1 cellular context compared by ENCODE assay signal in the genomic region with DNA sequence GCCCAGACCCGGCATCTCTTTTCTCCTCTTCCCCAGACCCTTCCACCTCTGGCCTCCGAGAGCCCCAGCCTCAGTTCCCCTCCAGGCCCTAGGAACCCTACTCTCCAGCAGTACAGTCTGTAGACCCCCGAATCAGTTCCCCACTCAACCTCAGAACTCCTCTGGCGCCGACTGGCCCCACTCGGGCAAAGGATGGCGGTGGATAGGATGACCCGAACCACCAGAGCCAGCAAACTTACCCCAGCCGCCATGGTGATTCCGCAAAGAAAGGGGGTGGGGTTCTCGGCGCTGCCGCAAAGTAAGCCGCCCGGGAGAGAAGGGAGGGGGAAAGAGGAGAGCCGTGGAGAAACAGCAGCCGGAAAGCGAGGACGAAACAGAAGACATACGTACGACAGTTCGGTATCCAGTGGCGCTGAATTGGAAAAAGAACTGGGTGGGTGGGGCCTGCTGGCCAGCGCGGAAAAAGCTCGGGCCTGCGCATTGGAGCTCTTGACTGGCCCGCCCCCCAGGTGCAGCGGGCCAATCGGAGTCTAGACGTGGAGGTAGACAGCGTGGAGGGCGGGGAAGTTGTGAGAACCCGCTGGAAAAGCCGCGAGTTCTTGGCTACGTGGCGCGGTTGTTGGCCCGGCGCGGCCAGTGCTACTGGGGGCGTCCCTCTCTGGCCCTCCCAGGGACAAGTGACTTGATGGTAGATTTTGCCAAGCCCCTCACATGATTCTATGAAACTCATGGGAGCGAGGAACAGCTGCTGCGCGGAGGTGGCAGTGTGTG.
A peak's percentile ranks its signal among the peaks of the same experiment; 100 is the strongest.
TF ChIP-seq lines count a peak whose summit lies in the region.

A gene with protein sequence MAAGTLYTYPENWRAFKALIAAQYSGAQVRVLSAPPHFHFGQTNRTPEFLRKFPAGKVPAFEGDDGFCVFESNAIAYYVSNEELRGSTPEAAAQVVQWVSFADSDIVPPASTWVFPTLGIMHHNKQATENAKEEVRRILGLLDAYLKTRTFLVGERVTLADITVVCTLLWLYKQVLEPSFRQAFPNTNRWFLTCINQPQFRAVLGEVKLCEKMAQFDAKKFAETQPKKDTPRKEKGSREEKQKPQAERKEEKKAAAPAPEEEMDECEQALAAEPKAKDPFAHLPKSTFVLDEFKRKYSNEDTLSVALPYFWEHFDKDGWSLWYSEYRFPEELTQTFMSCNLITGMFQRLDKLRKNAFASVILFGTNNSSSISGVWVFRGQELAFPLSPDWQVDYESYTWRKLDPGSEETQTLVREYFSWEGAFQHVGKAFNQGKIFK (minus strand): TSS at position 300 of the 771 bp plus-strand sequence. CDS start 49 bp downstream, at position 251.

TF ChIP-seq in K562, 482 proteins besides CTCF, POLR2A, EP300 and RAD21 (continued from another document and continues in another):
- TF ChIP-seq, protein P1, sequence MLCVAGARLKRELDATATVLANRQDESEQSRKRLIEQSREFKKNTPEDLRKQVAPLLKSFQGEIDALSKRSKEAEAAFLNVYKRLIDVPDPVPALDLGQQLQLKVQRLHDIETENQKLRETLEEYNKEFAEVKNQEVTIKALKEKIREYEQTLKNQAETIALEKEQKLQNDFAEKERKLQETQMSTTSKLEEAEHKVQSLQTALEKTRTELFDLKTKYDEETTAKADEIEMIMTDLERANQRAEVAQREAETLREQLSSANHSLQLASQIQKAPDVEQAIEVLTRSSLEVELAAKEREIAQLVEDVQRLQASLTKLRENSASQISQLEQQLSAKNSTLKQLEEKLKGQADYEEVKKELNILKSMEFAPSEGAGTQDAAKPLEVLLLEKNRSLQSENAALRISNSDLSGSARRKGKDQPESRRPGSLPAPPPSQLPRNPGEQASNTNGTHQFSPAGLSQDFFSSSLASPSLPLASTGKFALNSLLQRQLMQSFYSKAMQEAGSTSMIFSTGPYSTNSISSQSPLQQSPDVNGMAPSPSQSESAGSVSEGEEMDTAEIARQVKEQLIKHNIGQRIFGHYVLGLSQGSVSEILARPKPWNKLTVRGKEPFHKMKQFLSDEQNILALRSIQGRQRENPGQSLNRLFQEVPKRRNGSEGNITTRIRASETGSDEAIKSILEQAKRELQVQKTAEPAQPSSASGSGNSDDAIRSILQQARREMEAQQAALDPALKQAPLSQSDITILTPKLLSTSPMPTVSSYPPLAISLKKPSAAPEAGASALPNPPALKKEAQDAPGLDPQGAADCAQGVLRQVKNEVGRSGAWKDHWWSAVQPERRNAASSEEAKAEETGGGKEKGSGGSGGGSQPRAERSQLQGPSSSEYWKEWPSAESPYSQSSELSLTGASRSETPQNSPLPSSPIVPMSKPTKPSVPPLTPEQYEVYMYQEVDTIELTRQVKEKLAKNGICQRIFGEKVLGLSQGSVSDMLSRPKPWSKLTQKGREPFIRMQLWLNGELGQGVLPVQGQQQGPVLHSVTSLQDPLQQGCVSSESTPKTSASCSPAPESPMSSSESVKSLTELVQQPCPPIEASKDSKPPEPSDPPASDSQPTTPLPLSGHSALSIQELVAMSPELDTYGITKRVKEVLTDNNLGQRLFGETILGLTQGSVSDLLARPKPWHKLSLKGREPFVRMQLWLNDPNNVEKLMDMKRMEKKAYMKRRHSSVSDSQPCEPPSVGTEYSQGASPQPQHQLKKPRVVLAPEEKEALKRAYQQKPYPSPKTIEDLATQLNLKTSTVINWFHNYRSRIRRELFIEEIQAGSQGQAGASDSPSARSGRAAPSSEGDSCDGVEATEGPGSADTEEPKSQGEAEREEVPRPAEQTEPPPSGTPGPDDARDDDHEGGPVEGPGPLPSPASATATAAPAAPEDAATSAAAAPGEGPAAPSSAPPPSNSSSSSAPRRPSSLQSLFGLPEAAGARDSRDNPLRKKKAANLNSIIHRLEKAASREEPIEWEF (CRISPR knock-in tag; IDR thresholded peaks at IDR 0.05): no peak
- TF ChIP-seq TEAD2 (tag; IDR thresholded peaks at IDR 0.05) (no peak), NCOA2 (IDR thresholded peaks at IDR 0.05; ENCODE audit: partially characterized antibody in 2 of 2) (no peak), MXI1 (IDR thresholded peaks at IDR 0.05; ENCODE audit: low read depth, low read length) (no peak), SREBF2 (CRISPR knock-in tag; IDR thresholded peaks at IDR 0.05) (no peak), ZNF217 (CRISPR knock-in tag; IDR thresholded peaks at IDR 0.05) (no peak), TSC22D4 (tag; IDR thresholded peaks at IDR 0.05) (no peak), NR4A1 (CRISPR knock-in tag; IDR thresholded peaks at IDR 0.05) (no peak), NR4A1 (tag; IDR thresholded peaks at IDR 0.05) (no peak), JUNB (CRISPR knock-in tag; conservative IDR thresholded peaks at IDR 0.05) (no peak), WHSC1 (IDR thresholded peaks at IDR 0.05; ENCODE audit: low read length) (no peak), TRIM24 (IDR thresholded peaks at IDR 0.05) (no peak), SUPT5H (IDR thresholded peaks at IDR 0.05) (peak; percentile 95), MED1 (CRISPR knock-in tag; IDR thresholded peaks at IDR 0.05; ENCODE audit: borderline replicate concordance) (no peak), YY1 (IDR thresholded peaks at IDR 0.05; ENCODE audit: borderline replicate concordance in 1 of 3, control insufficient read depth in 1 of 3, extremely low read depth in 1 of 3, insufficient read depth in 3 of 3, insufficient read length in 1 of 3, insufficient replicate concordance in 2 of 3, low read depth in 1 of 3, low read length in 2 of 3) (peak; percentile 84 to 93 (median 89)), ZC3H8 (IDR thresholded peaks at IDR 0.05) (no peak), SP1 (CRISPR knock-in tag; IDR thresholded peaks at IDR 0.05) (peak; percentile 93), NCOA1 (IDR thresholded peaks at IDR 0.05; ENCODE audit: low read depth) (peak; percentile 22; the same call in 1 of the 2 replicates), ZNF197 (CRISPR knock-in tag; IDR thresholded peaks at IDR 0.05; ENCODE audit: low read depth) (no peak), BDP1 (IDR thresholded peaks at IDR 0.05; ENCODE audit: insufficient read depth, insufficient read length) (no peak), EHMT2 (IDR thresholded peaks at IDR 0.05) (no peak), RBM14 (IDR thresholded peaks at IDR 0.05; ENCODE audit: borderline replicate concordance, insufficient read depth, low read depth, low read length) (no peak), HSF4 (CRISPR knock-in tag; IDR thresholded peaks at IDR 0.05; ENCODE audit: borderline replicate concordance) (no peak), JUN (IDR thresholded peaks at IDR 0.05; ENCODE audit: borderline replicate concordance, low read depth, low read length) (no peak), JUN (CRISPR knock-in tag; IDR thresholded peaks at IDR 0.05; ENCODE audit: borderline replicate concordance) (no peak), ZNF3 (CRISPR knock-in tag; IDR thresholded peaks at IDR 0.05) (no peak), CSDE1 (IDR thresholded peaks at IDR 0.05) (peak in 1 of 2 experiments; percentile 62; a peak in 1 of 4 replicates), FUS (optimal IDR thresholded peaks at IDR 0.05; ENCODE audit: low read depth, low read length) (no peak), SMAD2 (IDR thresholded peaks at IDR 0.05; ENCODE audit: low read depth, low read length) (no peak), COPS2 (conservative IDR thresholded peaks at IDR 0.05) (no peak)
- TF ChIP-seq, protein P2, sequence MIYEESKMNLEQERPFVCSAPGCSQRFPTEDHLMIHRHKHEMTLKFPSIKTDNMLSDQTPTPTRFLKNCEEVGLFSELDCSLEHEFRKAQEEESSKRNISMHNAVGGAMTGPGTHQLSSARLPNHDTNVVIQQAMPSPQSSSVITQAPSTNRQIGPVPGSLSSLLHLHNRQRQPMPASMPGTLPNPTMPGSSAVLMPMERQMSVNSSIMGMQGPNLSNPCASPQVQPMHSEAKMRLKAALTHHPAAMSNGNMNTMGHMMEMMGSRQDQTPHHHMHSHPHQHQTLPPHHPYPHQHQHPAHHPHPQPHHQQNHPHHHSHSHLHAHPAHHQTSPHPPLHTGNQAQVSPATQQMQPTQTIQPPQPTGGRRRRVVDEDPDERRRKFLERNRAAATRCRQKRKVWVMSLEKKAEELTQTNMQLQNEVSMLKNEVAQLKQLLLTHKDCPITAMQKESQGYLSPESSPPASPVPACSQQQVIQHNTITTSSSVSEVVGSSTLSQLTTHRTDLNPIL (CRISPR knock-in tag; IDR thresholded peaks at IDR 0.05): no peak; the same call in 1 of the 2 replicates
- TF ChIP-seq, protein P3, sequence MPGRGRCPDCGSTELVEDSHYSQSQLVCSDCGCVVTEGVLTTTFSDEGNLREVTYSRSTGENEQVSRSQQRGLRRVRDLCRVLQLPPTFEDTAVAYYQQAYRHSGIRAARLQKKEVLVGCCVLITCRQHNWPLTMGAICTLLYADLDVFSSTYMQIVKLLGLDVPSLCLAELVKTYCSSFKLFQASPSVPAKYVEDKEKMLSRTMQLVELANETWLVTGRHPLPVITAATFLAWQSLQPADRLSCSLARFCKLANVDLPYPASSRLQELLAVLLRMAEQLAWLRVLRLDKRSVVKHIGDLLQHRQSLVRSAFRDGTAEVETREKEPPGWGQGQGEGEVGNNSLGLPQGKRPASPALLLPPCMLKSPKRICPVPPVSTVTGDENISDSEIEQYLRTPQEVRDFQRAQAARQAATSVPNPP (IDR thresholded peaks at IDR 0.05; ENCODE audit: borderline replicate concordance, insufficient read depth, insufficient read length): no peak
- TF ChIP-seq, protein P4, sequence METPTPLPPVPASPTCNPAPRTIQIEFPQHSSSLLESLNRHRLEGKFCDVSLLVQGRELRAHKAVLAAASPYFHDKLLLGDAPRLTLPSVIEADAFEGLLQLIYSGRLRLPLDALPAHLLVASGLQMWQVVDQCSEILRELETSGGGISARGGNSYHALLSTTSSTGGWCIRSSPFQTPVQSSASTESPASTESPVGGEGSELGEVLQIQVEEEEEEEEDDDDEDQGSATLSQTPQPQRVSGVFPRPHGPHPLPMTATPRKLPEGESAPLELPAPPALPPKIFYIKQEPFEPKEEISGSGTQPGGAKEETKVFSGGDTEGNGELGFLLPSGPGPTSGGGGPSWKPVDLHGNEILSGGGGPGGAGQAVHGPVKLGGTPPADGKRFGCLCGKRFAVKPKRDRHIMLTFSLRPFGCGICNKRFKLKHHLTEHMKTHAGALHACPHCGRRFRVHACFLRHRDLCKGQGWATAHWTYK (CRISPR knock-in tag; IDR thresholded peaks at IDR 0.05): 0 out of 2 replicates have a peak, but pooled peaks have one; percentile 42
- TF ChIP-seq, protein P5, sequence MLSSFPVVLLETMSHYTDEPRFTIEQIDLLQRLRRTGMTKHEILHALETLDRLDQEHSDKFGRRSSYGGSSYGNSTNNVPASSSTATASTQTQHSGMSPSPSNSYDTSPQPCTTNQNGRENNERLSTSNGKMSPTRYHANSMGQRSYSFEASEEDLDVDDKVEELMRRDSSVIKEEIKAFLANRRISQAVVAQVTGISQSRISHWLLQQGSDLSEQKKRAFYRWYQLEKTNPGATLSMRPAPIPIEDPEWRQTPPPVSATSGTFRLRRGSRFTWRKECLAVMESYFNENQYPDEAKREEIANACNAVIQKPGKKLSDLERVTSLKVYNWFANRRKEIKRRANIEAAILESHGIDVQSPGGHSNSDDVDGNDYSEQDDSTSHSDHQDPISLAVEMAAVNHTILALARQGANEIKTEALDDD (IDR thresholded peaks at IDR 0.05): no peak
- TF ChIP-seq, protein P6, sequence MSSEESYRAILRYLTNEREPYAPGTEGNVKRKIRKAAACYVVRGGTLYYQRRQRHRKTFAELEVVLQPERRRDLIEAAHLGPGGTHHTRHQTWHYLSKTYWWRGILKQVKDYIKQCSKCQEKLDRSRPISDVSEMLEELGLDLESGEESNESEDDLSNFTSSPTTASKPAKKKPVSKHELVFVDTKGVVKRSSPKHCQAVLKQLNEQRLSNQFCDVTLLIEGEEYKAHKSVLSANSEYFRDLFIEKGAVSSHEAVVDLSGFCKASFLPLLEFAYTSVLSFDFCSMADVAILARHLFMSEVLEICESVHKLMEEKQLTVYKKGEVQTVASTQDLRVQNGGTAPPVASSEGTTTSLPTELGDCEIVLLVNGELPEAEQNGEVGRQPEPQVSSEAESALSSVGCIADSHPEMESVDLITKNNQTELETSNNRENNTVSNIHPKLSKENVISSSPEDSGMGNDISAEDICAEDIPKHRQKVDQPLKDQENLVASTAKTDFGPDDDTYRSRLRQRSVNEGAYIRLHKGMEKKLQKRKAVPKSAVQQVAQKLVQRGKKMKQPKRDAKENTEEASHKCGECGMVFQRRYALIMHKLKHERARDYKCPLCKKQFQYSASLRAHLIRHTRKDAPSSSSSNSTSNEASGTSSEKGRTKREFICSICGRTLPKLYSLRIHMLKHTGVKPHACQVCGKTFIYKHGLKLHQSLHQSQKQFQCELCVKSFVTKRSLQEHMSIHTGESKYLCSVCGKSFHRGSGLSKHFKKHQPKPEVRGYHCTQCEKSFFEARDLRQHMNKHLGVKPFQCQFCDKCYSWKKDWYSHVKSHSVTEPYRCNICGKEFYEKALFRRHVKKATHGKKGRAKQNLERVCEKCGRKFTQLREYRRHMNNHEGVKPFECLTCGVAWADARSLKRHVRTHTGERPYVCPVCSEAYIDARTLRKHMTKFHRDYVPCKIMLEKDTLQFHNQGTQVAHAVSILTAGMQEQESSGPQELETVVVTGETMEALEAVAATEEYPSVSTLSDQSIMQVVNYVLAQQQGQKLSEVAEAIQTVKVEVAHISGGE (CRISPR knock-in tag; IDR thresholded peaks at IDR 0.05): peak in 1 of 3 experiments; percentile 68; a peak in 1 of 6 replicates
- TF ChIP-seq, protein P7, sequence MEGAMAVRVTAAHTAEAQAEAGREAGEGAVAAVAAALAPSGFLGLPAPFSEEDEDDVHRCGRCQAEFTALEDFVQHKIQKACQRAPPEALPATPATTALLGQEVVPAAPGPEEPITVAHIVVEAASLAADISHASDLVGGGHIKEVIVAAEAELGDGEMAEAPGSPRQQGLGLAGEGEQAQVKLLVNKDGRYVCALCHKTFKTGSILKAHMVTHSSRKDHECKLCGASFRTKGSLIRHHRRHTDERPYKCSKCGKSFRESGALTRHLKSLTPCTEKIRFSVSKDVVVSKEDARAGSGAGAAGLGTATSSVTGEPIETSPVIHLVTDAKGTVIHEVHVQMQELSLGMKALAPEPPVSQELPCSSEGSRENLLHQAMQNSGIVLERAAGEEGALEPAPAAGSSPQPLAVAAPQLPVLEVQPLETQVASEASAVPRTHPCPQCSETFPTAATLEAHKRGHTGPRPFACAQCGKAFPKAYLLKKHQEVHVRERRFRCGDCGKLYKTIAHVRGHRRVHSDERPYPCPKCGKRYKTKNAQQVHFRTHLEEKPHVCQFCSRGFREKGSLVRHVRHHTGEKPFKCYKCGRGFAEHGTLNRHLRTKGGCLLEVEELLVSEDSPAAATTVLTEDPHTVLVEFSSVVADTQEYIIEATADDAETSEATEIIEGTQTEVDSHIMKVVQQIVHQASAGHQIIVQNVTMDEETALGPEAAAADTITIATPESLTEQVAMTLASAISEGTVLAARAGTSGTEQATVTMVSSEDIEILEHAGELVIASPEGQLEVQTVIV (CRISPR knock-in tag; IDR thresholded peaks at IDR 0.05; ENCODE audit: borderline replicate concordance): peak; percentile 97
- TF ChIP-seq, protein P8, sequence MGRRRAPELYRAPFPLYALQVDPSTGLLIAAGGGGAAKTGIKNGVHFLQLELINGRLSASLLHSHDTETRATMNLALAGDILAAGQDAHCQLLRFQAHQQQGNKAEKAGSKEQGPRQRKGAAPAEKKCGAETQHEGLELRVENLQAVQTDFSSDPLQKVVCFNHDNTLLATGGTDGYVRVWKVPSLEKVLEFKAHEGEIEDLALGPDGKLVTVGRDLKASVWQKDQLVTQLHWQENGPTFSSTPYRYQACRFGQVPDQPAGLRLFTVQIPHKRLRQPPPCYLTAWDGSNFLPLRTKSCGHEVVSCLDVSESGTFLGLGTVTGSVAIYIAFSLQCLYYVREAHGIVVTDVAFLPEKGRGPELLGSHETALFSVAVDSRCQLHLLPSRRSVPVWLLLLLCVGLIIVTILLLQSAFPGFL (CRISPR knock-in tag; IDR thresholded peaks at IDR 0.05): no peak
